In genomic region chr1:51491166-51491981, GRCh38 we compare ENCODE assay signal across 10 cellular contexts. TPM values are rescaled to one million over a fixed set of nuclear protein-coding genes. Genes with fewer than 3 reads are reported as not detected.
DNase-seq lines count a peak whose midpoint lies in the region; ATAC-seq and TF ChIP-seq lines count a peak whose summit lies in the region.
"Had no signal": no experiment of that assay in that cellular context is flagged by ENCODE, and none has a peak within 500 bp of the region (broad histone marks: within the 10 kb centered on the region; RNA-seq: fewer than 3 reads in every experiment).

No MANE protein-coding gene starts in this region.

- no peaks in the 10 kb centered on the region for H3K27me3 ChIP-seq in PC-3 (ENCODE audit: low read length)

- peak; percentile 42 for ATAC-seq in GM21576 (IDR thresholded peaks at IDR 0.05; ENCODE audit: unreplicated experiment)
- peak; percentile 48 for ATAC-seq in PC-3
- ATAC-seq in HG03135 (IDR thresholded peaks at IDR 0.05; ENCODE audit: unreplicated experiment) = no peak

- H3K9me2 ChIP-seq in PC-3 (replicated peaks; ENCODE audit: low read length) = no peaks in the 10 kb centered on the region

- H3K4me3 ChIP-seq in PC-3 (ENCODE audit: low read length) = no peak overlapping the region

- peaks cover 4% of the 10 kb centered on the region for H3K9me3 Mint-ChIP-seq in mesothelial cell of epicardium

- POLR2A ChIA-PET in GM10248 (lab: Yijun Ruan, JAX) (interaction anchor here (0.6 kb wide), 2 partner anchors 45 to 244 kb away, joined by 3 read pairs; no protein-coding TSS in a partner anchor), PC-3 (lab: Charles Lee; ENCODE audit: unreplicated experiment) (no interaction called here)

- H3K27ac Mint-ChIP-seq in mesothelial cell of epicardium = peak overlapping the region; percentile 34

- TF ChIP-seq CTCF in GM10248 (IDR thresholded peaks at IDR 0.05; ENCODE audit: control extremely low read depth, extremely low read depth, low read depth, missing control alignments) (no peak), PC-3 (conservative IDR thresholded peaks at IDR 0.05; ENCODE audit: low read depth, low read length) (no peak), mesothelial cell of epicardium (IDR thresholded peaks at IDR 0.05; ENCODE audit: unreplicated experiment) (no peak)

- CTCF ChIA-PET in GM10248 (lab: Yijun Ruan, JAX) (interaction anchor here (1.1 to 1.9 kb wide), 2 partner anchors 11 to 25 kb away, joined by 3 to 4 read pairs; no protein-coding TSS in a partner anchor), PC-3 (lab: Charles Lee) (interaction anchor here (0.5 kb wide), 1 partner anchor 199 kb away, joined by 3 read pairs; no protein-coding TSS in a partner anchor)

- H3K36me3 Mint-ChIP-seq in mesothelial cell of epicardium = no peaks in the 10 kb centered on the region

- H3K4me1 ChIP-seq in PC-3 (ENCODE audit: insufficient read depth, low read length) = peaks cover 13% of the 10 kb centered on the region; the same call in 1 of the 2 replicates

- BruUV-seq in PC-3 (replicated peaks; lab: Mats Ljungman, UMichigan) = no TSS peak

- peaks cover 2% of the 10 kb centered on the region for H3K4me1 Mint-ChIP-seq in mesothelial cell of epicardium

- H3K27me3 Mint-ChIP-seq in mesothelial cell of epicardium (ENCODE audit: low read depth) = no peaks in the 10 kb centered on the region
- H3K27me3 Mint-ChIP-seq: brain had no signal

- H3F3A ChIP-seq in PC-3 (ENCODE audit: low read length, unreplicated experiment) = no peaks in the 10 kb centered on the region

- DNase-seq in GM10248 (ENCODE audit: extremely low spot score) (peak; percentile 24), PC-3 (no peak), mesothelial cell of epicardium (ENCODE audit: low spot score in 2 of 2, unreplicated experiment in 2 of 2) (no peak), ureter (ENCODE audit: low spot score) (no peak), middle frontal gyrus (ENCODE audit: extremely low spot score, low spot score) (no peak)
- no peak for DNase-seq in activated CD4-positive, alpha-beta T cell treated with anti-CD3 and anti-CD28 coated beads for 48 hours
- DNase-seq: stimulated activated CD4-positive, alpha-beta T cell treated with anti-CD3 and anti-CD28 coated beads, Interleukin-12 subunit alpha, Interleukin-12 subunit beta, amount 100 ng/mL, for 4 hours had no signal

- no peak overlapping the region for H3K4me2 ChIP-seq in PC-3 (ENCODE audit: low read length)

- H3K4me3 Mint-ChIP-seq in mesothelial cell of epicardium = no peak overlapping the region
- H3K4me3 Mint-ChIP-seq: brain had no signal

- intact Hi-C loops in PC-3 (cut with micrococcal nuclease) = no loop called here

- no peak overlapping the region for H2AFZ ChIP-seq in PC-3 (ENCODE audit: low read length)

- H3K9ac ChIP-seq in PC-3 (ENCODE audit: low read length) = no peak overlapping the region

- no peak overlapping the region for H3K27ac ChIP-seq in PC-3 (ENCODE audit: low read length)

- peaks cover 79% of the 10 kb centered on the region for H3K79me2 ChIP-seq in PC-3 (ENCODE audit: low read length)

- no peaks in the 10 kb centered on the region for H3K9me3 ChIP-seq in PC-3 (ENCODE audit: low read length)

- H4K20me1 ChIP-seq in PC-3 (ENCODE audit: low read length) = no peaks in the 10 kb centered on the region; the same call in 1 of the 2 replicates

- no peaks in the 10 kb centered on the region for H3K36me3 ChIP-seq in PC-3 (ENCODE audit: low read depth, low read length)

RNA-seq across cellular contexts. Expression of gene EPS15, which starts 27.7 kb away (rescaled TPM):
- 24.4 and 26.3 TPM in 2 replicates for total RNA-seq in PC-3 (2014; rRNA removed)
- total RNA-seq in mesothelial cell of epicardium = 50.3 to 53.4 TPM (median 52.5 TPM) in 3 replicates
- total RNA-seq in ureter = 86.2 TPM
